Comparison of ENCODE assay signal across 8 cellular contexts in the genomic region with DNA sequence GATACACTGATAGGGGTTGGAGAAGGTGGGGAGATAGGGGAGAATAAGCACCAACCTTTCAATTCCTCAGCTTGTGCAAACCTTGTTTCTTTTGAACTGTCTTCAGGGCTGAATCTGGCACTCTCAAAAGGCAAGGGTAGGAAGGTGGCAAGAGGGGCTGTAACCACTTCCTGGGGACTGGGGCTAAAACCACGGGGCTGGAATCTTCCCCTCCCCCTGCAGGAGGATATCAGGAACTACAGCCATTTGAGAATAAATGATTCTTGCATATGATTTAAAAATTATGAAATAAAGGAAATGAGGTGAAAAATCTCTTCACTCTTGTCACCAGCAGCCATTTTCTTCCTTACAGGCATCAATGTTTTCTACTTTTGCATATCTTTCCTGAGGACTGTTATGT. TPM values are rescaled to one million over a fixed set of nuclear protein-coding genes. Genes with fewer than 3 reads are reported as not detected.
DNase-seq lines count a peak whose midpoint lies in the region; ATAC-seq, FAIRE-seq and TF ChIP-seq lines count a peak whose summit lies in the region.

No MANE protein-coding gene starts in this region.

- H3K9me1 ChIP-seq in keratinocyte (ENCODE audit: control insufficient read depth, extremely low read depth, insufficient read depth, low read length) = no peaks in the 10 kb centered on the region

- dilution Hi-C loops in keratinocyte (cut with MboI; ENCODE audit: extremely low pct_ligation_motif_present, low sequenced_read_pairs) = loop anchor here (25.0 kb wide), 1 partner anchor 92 kb away; no protein-coding TSS in a partner anchor

- peaks cover 3% of the 10 kb centered on the region for H3K27me3 ChIP-seq in keratinocyte (ENCODE audit: control insufficient read depth, extremely low read depth, insufficient read depth, low read length)

- no peak overlapping the region for H3K4me3 ChIP-seq in keratinocyte (ENCODE audit: control insufficient read depth in 2 of 3, extremely low read depth in 1 of 3, insufficient read depth in 2 of 3, low read depth in 1 of 3, low read length in 3 of 3)

- H3K36me3 ChIP-seq in keratinocyte (ENCODE audit: control insufficient read depth in 2 of 2, extremely low read depth in 1 of 2, insufficient read depth in 2 of 2, low read length in 2 of 2) = no peaks in the 10 kb centered on the region

- no peaks in the 10 kb centered on the region for H3K79me2 ChIP-seq in keratinocyte (ENCODE audit: control insufficient read depth, insufficient read depth, low read length)

- no peak overlapping the region for H3K9ac ChIP-seq in keratinocyte (ENCODE audit: control insufficient read depth, extremely low read depth, insufficient read depth, low read length)

- ATAC-seq in GM21423 (IDR thresholded peaks at IDR 0.05; ENCODE audit: unreplicated experiment) = no peak
- ATAC-seq in HG03378 (IDR thresholded peaks at IDR 0.05; ENCODE audit: unreplicated experiment) = no peak

- H3K9me3 ChIP-seq in keratinocyte (ENCODE audit: control insufficient read depth, low read depth, low read length) = no peaks in the 10 kb centered on the region

- peaks cover 2% of the 10 kb centered on the region for H3K4me1 ChIP-seq in keratinocyte (ENCODE audit: control insufficient read depth, extremely low read depth, insufficient read depth, low read length)

- peak; percentile 54 for TF ChIP-seq RAD21 in Ishikawa (IDR thresholded peaks at IDR 0.05; ENCODE audit: low read depth)

- no peak overlapping the region for H2AFZ ChIP-seq in keratinocyte (ENCODE audit: control insufficient read depth, low read length)

- no peak overlapping the region for H3K4me2 ChIP-seq in keratinocyte (ENCODE audit: control insufficient read depth, extremely low read depth, insufficient read depth, low read depth, low read length)

- DNase-seq in DMS53 (lab: John Stamatoyannopoulos, UW) (peak; percentile 70), keratinocyte (ENCODE audit: low read depth, low spot score) (no peak), ureter (ENCODE audit: low spot score) (no peak), C1 segment of cervical spinal cord (lab: John Stamatoyannopoulos, UW) (no peak)
- peak; percentile 53 for DNase-seq in activated CD8-positive, alpha-beta memory T cell treated with anti-CD3 and anti-CD28 coated beads, Interleukin-2, amount 50 U/mL, for 48 hours

- no peaks in the 10 kb centered on the region for H4K20me1 ChIP-seq in keratinocyte (ENCODE audit: control insufficient read depth, extremely low read depth, insufficient read depth, low read length)

- no peak for TF ChIP-seq EP300 in Ishikawa (IDR thresholded peaks at IDR 0.05; ENCODE audit: borderline replicate concordance)

- no peak overlapping the region for H3K27ac ChIP-seq in keratinocyte (ENCODE audit: control insufficient read depth, insufficient read depth, low read length)

- TF ChIP-seq CTCF in keratinocyte (optimal IDR thresholded peaks at IDR 0.05 in 1 of 3, IDR thresholded peaks at IDR 0.05 in 1 of 3, conservative IDR thresholded peaks at IDR 0.05 in 1 of 3; ENCODE audit: extremely low read depth in 1 of 3, insufficient read depth in 2 of 3, low read length in 3 of 3) = peak; percentile 48 to 72 (median 68)

- no peak for FAIRE-seq in keratinocyte (lab: Jason Lieb, UNC)

TF ChIP-seq in Ishikawa, 13 proteins besides CTCF, POLR2A, EP300 and RAD21:
- TF ChIP-seq FOXM1 (IDR thresholded peaks at IDR 0.05; ENCODE audit: borderline replicate concordance, low read depth) (no peak), TAF1 (IDR thresholded peaks at IDR 0.05; ENCODE audit: low read depth) (no peak), CREB1 (IDR thresholded peaks at IDR 0.05; ENCODE audit: low read depth) (no peak), TCF12 (IDR thresholded peaks at IDR 0.05; ENCODE audit: low read depth) (no peak), ZBTB7A (IDR thresholded peaks at IDR 0.05; ENCODE audit: low read depth) (no peak), EGR1 (IDR thresholded peaks at IDR 0.05) (no peak), CEBPB (IDR thresholded peaks at IDR 0.05) (no peak), NFIC (IDR thresholded peaks at IDR 0.05) (no peak), TEAD4 (IDR thresholded peaks at IDR 0.05) (no peak), YY1 (IDR thresholded peaks at IDR 0.05; ENCODE audit: low read depth) (no peak)
- TF ChIP-seq, protein P1, sequence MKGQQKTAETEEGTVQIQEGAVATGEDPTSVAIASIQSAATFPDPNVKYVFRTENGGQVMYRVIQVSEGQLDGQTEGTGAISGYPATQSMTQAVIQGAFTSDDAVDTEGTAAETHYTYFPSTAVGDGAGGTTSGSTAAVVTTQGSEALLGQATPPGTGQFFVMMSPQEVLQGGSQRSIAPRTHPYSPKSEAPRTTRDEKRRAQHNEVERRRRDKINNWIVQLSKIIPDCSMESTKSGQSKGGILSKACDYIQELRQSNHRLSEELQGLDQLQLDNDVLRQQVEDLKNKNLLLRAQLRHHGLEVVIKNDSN (IDR thresholded peaks at IDR 0.05) = no peak
- TF ChIP-seq, protein P2, sequence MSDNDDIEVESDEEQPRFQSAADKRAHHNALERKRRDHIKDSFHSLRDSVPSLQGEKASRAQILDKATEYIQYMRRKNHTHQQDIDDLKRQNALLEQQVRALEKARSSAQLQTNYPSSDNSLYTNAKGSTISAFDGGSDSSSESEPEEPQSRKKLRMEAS (IDR thresholded peaks at IDR 0.05) = no peak
- TF ChIP-seq, protein P3, sequence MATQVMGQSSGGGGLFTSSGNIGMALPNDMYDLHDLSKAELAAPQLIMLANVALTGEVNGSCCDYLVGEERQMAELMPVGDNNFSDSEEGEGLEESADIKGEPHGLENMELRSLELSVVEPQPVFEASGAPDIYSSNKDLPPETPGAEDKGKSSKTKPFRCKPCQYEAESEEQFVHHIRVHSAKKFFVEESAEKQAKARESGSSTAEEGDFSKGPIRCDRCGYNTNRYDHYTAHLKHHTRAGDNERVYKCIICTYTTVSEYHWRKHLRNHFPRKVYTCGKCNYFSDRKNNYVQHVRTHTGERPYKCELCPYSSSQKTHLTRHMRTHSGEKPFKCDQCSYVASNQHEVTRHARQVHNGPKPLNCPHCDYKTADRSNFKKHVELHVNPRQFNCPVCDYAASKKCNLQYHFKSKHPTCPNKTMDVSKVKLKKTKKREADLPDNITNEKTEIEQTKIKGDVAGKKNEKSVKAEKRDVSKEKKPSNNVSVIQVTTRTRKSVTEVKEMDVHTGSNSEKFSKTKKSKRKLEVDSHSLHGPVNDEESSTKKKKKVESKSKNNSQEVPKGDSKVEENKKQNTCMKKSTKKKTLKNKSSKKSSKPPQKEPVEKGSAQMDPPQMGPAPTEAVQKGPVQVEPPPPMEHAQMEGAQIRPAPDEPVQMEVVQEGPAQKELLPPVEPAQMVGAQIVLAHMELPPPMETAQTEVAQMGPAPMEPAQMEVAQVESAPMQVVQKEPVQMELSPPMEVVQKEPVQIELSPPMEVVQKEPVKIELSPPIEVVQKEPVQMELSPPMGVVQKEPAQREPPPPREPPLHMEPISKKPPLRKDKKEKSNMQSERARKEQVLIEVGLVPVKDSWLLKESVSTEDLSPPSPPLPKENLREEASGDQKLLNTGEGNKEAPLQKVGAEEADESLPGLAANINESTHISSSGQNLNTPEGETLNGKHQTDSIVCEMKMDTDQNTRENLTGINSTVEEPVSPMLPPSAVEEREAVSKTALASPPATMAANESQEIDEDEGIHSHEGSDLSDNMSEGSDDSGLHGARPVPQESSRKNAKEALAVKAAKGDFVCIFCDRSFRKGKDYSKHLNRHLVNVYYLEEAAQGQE (IDR thresholded peaks at IDR 0.05; ENCODE audit: low read depth) = no peak

RNA-seq across cellular contexts. Expression of a gene that starts 50.8 kb away (rescaled TPM):
- not detected in 3 replicates for polyA plus RNA-seq in keratinocyte
- polyA plus RNA-seq in keratinocyte (2011; ENCODE audit: low read depth) = not detected
- polyA plus RNA-seq in keratinocyte (2011; cell fraction: cytosol; rRNA removed) = not detected in 2 replicates
- polyA plus RNA-seq in keratinocyte (2011; cell fraction: nucleus; rRNA removed) = not detected in 2 replicates
- not detected in 2 replicates for polyA plus RNA-seq in keratinocyte (2012; ENCODE audit: low replicate concordance)
- polyA minus RNA-seq in keratinocyte = not detected in 3 replicates
- polyA minus RNA-seq in keratinocyte (2011; cell fraction: cytosol; rRNA and poly(A)+ RNA removed) = not detected
- polyA minus RNA-seq in keratinocyte (2011; cell fraction: nucleus; rRNA and poly(A)+ RNA removed) = not detected in 2 replicates
- total RNA-seq in ureter = 21.8 TPM

Comparison
In these comparisons a context has a peak if more than half of its experiments do, and no peak if none do; other contexts are left out.
1. DNase-seq: peak in DMS53 (single experiment) and activated CD8-positive, alpha-beta memory T cell treated with anti-CD3 and anti-CD28 coated beads, Interleukin-2, amount 50 U/mL, for 48 hours (single experiment); none in keratinocyte (single experiment), ureter (single experiment) and C1 segment of cervical spinal cord (0 of 14).